Comparison of ENCODE assay signal across 7 cellular contexts in genomic region chr2:242069938-242070395, GRCh38.
DNase-seq lines count a peak whose midpoint lies in the region; ATAC-seq and TF ChIP-seq lines count a peak whose summit lies in the region.
"Not testable (repeated sequence)": the region's sequence is repeated elsewhere in the genome, so short reads cannot be mapped to it uniquely, and the experiment has no call there.

No MANE protein-coding gene starts in this region.

- H3K27me3 ChIP-seq in MG63, dorsolateral prefrontal cortex: not testable (repeated sequence)

- ATAC-seq in left lobe of liver = peak; percentile 87

- not testable (repeated sequence) for H3K9me3 ChIP-seq in MG63

- H3K27ac ChIP-seq in dorsolateral prefrontal cortex = peak overlapping the region in 57 of 59 donors; percentile 23 to 96 (median 79)

- not testable (repeated sequence) for H3K36me3 ChIP-seq in MG63

- intact Hi-C loops in dorsolateral prefrontal cortex (cut with DNase I) = not testable (repeated sequence)

- DNase-seq in ELR (ENCODE audit: low read depth) (peak; percentile 72), MG63 (peak; percentile 50), amniotic epithelial cell (ENCODE audit: low read depth) (peak; percentile 64), dorsolateral prefrontal cortex (peak in 2 of 10 donors; percentile 48 to 68), foreskin melanocyte (peak; percentile 87), left lobe of liver (ENCODE audit: low spot score) (peak; percentile 69), putamen (ENCODE audit: low spot score) (peak; percentile 55)

- H3K4me3 ChIP-seq in MG63 = not testable (repeated sequence)
- H3K4me3 ChIP-seq in dorsolateral prefrontal cortex = peak overlapping the region in 4 of 59 donors; percentile 6 to 32 (median 16)

- not testable (repeated sequence) for TF ChIP-seq CTCF in dorsolateral prefrontal cortex (IDR thresholded peaks at IDR 0.05 in 54 of 56, conservative IDR thresholded peaks at IDR 0.05 in 2 of 56; ENCODE audit: low read depth in 1 of 56, partially characterized antibody in 56 of 56)
